1 cellular context compared by ENCODE assay signal in genomic region chr18:6741290-6741689, GRCh38.
TF ChIP-seq lines count a peak whose summit lies in the region.

No MANE protein-coding gene starts in this region.

TF ChIP-seq in SK-N-SH treated with all-trans-retinoic acid at 6 μM for 48 hours, 23 proteins besides CTCF, POLR2A, EP300 and RAD21 (continued from another document):
- TF ChIP-seq ZNF70 (CRISPR knock-in tag; IDR thresholded peaks at IDR 0.05), result no peak
- TF ChIP-seq ZC3H10 (CRISPR knock-in tag; IDR thresholded peaks at IDR 0.05), result no peak
- no peak for TF ChIP-seq RARB (CRISPR knock-in tag; IDR thresholded peaks at IDR 0.05)
- TF ChIP-seq TCF4 (CRISPR knock-in tag; IDR thresholded peaks at IDR 0.05; ENCODE audit: borderline replicate concordance), result peak; percentile 44; the same call in 1 of the 2 replicates
- TF ChIP-seq ZNF8 (CRISPR knock-in tag; IDR thresholded peaks at IDR 0.05), result peak; percentile 22; the same call in 1 of the 2 replicates
